18 cellular contexts compared by ENCODE assay signal in genomic region chr4:24601121-24601520, GRCh38. TPM values are rescaled to one million over a fixed set of nuclear protein-coding genes. Genes with fewer than 3 reads are reported as not detected.
DNase-seq lines count a peak whose midpoint lies in the region; ATAC-seq, FAIRE-seq and TF ChIP-seq lines count a peak whose summit lies in the region.
"Had no signal": no experiment of that assay in that cellular context is flagged by ENCODE, and none has a peak within 500 bp of the region (broad histone marks: within the 10 kb centered on the region; RNA-seq: fewer than 3 reads in every experiment).

No MANE protein-coding gene starts in this region.

- H3K27me3 ChIP-seq in Caco-2 (replicated peaks; ENCODE audit: control insufficient read depth, insufficient read depth, low read length), result no peaks in the 10 kb centered on the region

- DNase-seq in ACHN, result peak; percentile 66
- peak; percentile 44 for DNase-seq in RCC 7860 (ENCODE audit: low spot score)
- peak; percentile 43 for DNase-seq in kidney glomerular epithelial cell (lab: John Stamatoyannopoulos, UW)
- no peak for DNase-seq in progenitor cell of endocrine pancreas (ENCODE audit: low spot score, unreplicated experiment)
- no peak for DNase-seq in activated CD8-positive, alpha-beta memory T cell treated with anti-CD3 and anti-CD28 coated beads, Interleukin-2, amount 10 ng/mL, durations not matched to agents 7 days and 5 days
- DNase-seq in Caco-2, result no peak
- DNase-seq: 8988T; C1 segment of cervical spinal cord; CD4-positive, alpha-beta T cell; DND-41; GDM1; IMR-90 had no signal

- no peak overlapping the region for H3K4me3 ChIP-seq in Caco-2 (ENCODE audit: low read depth, low read length)
- H3K4me3 ChIP-seq: HAP-1 had no signal

- POLR2A ChIA-PET in Caco-2 (lab: Charles Lee), result no interaction called here

- H3K36me3 ChIP-seq in Caco-2 (ENCODE audit: control insufficient read depth, insufficient read depth, low read length), result no peaks in the 10 kb centered on the region
- H3K36me3 ChIP-seq: HAP-1 had no signal

- no peaks in the 10 kb centered on the region for H3K27me3 Mint-ChIP-seq in progenitor cell of endocrine pancreas
- H3K27me3 Mint-ChIP-seq in activated CD8-positive, alpha-beta memory T cell treated with anti-CD3 and anti-CD28 coated beads, Interleukin-2, amount 10 ng/mL, durations not matched to agents 7 days and 5 days, result peaks cover 8% of the 10 kb centered on the region
- H3K27me3 Mint-ChIP-seq in Caco-2 (ENCODE audit: insufficient read depth, unreplicated experiment), result no peaks in the 10 kb centered on the region

- no peak for ATAC-seq in activated CD8-positive, alpha-beta memory T cell treated with anti-CD3 and anti-CD28 coated beads, Interleukin-2, amount 10 ng/mL, durations not matched to agents 7 days and 5 days
- ATAC-seq in GM18511 (IDR thresholded peaks at IDR 0.05; ENCODE audit: unreplicated experiment), result no peak

- H3K9me3 Mint-ChIP-seq in progenitor cell of endocrine pancreas (ENCODE audit: low read depth), result peaks cover 10% of the 10 kb centered on the region
- peaks cover 2% of the 10 kb centered on the region for H3K9me3 Mint-ChIP-seq in activated CD8-positive, alpha-beta memory T cell treated with anti-CD3 and anti-CD28 coated beads, Interleukin-2, amount 10 ng/mL, durations not matched to agents 7 days and 5 days (ENCODE audit: low read depth)
- H3K9me3 Mint-ChIP-seq in Caco-2 (ENCODE audit: unreplicated experiment), result no peaks in the 10 kb centered on the region
- H3K9me3 Mint-ChIP-seq: CD4-positive, alpha-beta T cell had no signal

- BruUV-seq in Caco-2 (replicated peaks; lab: Mats Ljungman, UMichigan), result no TSS peak

- peaks cover 9% of the 10 kb centered on the region for H3K36me3 Mint-ChIP-seq in progenitor cell of endocrine pancreas (ENCODE audit: insufficient read depth)
- no peaks in the 10 kb centered on the region for H3K36me3 Mint-ChIP-seq in activated CD8-positive, alpha-beta memory T cell treated with anti-CD3 and anti-CD28 coated beads, Interleukin-2, amount 10 ng/mL, durations not matched to agents 7 days and 5 days
- peaks cover 18% of the 10 kb centered on the region for H3K36me3 Mint-ChIP-seq in Caco-2 (ENCODE audit: insufficient read depth, unreplicated experiment)

- in situ Hi-C loops in ACHN (cut with HindIII; ENCODE audit: low pct_ligation_motif_present, low pct_unique_long_range_greater_than_20kb, low sequenced_read_pairs), result no loop called here

- intact Hi-C loops in Caco-2 (cut with micrococcal nuclease; ENCODE audit: unreplicated experiment), result loop anchor here (1.0 kb wide), 1 partner anchor 8 kb away; no protein-coding TSS in a partner anchor

- peak; percentile 81 for FAIRE-seq in RCC 7860 (lab: Jason Lieb, UNC)
- FAIRE-seq: GM12892, GM19239, H1 had no signal

- H3K27ac Mint-ChIP-seq in progenitor cell of endocrine pancreas, result peak overlapping the region; percentile 9
- no peak overlapping the region for H3K27ac Mint-ChIP-seq in activated CD8-positive, alpha-beta memory T cell treated with anti-CD3 and anti-CD28 coated beads, Interleukin-2, amount 10 ng/mL, durations not matched to agents 7 days and 5 days
- no peak overlapping the region for H3K27ac Mint-ChIP-seq in Caco-2 (ENCODE audit: unreplicated experiment)
- H3K27ac Mint-ChIP-seq: B cell; CD4-positive, alpha-beta T cell had no signal

- H3K4me3 Mint-ChIP-seq in progenitor cell of endocrine pancreas (ENCODE audit: low read depth) (no peak overlapping the region), Caco-2 (ENCODE audit: unreplicated experiment) (no peak overlapping the region)
- no peak overlapping the region for H3K4me3 Mint-ChIP-seq in activated CD8-positive, alpha-beta memory T cell treated with anti-CD3 and anti-CD28 coated beads, Interleukin-2, amount 10 ng/mL, durations not matched to agents 7 days and 5 days
- H3K4me3 Mint-ChIP-seq: B cell; CD4-positive, alpha-beta T cell had no signal

- CTCF ChIA-PET in activated CD8-positive, alpha-beta memory T cell treated with anti-CD3 and anti-CD28 coated beads, Interleukin-2, amount 10 ng/mL, durations not matched to agents 7 days and 5 days (lab: Charles Lee), result no interaction called here
- CTCF ChIA-PET in Caco-2 (lab: Charles Lee), result no interaction called here

- TF ChIP-seq CTCF in progenitor cell of endocrine pancreas (IDR thresholded peaks at IDR 0.05; ENCODE audit: unreplicated experiment) (no peak), Caco-2 (IDR thresholded peaks at IDR 0.05; ENCODE audit: insufficient read depth in 1 of 2, low read depth in 1 of 2, low read length in 1 of 2, severe bottlenecking in 1 of 2, unreplicated experiment in 1 of 2) (no peak)

- 0 out of 2 replicates have a peak, but pooled peaks cover 13% of the 10 kb centered on the region for H3K9me3 ChIP-seq in Caco-2
- H3K9me3 ChIP-seq: HAP-1 had no signal

- peaks cover 34% of the 10 kb centered on the region for H3K4me1 ChIP-seq in Caco-2
- H3K4me1 ChIP-seq: HAP-1 had no signal

- H3K4me1 Mint-ChIP-seq in progenitor cell of endocrine pancreas (ENCODE audit: low read depth) (peaks cover 37% of the 10 kb centered on the region), Caco-2 (ENCODE audit: low read depth, unreplicated experiment) (peaks cover 15% of the 10 kb centered on the region)
- H3K4me1 Mint-ChIP-seq in activated CD8-positive, alpha-beta memory T cell treated with anti-CD3 and anti-CD28 coated beads, Interleukin-2, amount 10 ng/mL, durations not matched to agents 7 days and 5 days, result no peaks in the 10 kb centered on the region
- H3K4me1 Mint-ChIP-seq: B cell had no signal

RNA-seq across cellular contexts. Expression of gene DHX15, which starts 16.8 kb away (rescaled TPM):
- total RNA-seq in progenitor cell of endocrine pancreas (206 and 220 TPM in 2 replicates), Caco-2 (2022) (154 and 155 TPM in 2 replicates)
- total RNA-seq in activated CD8-positive, alpha-beta memory T cell treated with anti-CD3 and anti-CD28 coated beads, Interleukin-2, amount 10 ng/mL, durations not matched to agents 7 days and 5 days, result 100 to 1,000 TPM; 180 to 196 TPM

Comparison
In these comparisons a context has a peak if more than half of its experiments do, and no peak if none do; other contexts are left out.
1. DNase-seq: peak in ACHN (single experiment), RCC 7860 (single experiment) and kidney glomerular epithelial cell (single experiment); none in progenitor cell of endocrine pancreas (single experiment), activated CD8-positive, alpha-beta memory T cell treated with anti-CD3 and anti-CD28 coated beads, Interleukin-2, amount 10 ng/mL, durations not matched to agents 7 days and 5 days (single experiment) and Caco-2 (0 of 2).